Comparison of ENCODE assay signal across 23 cellular contexts in genomic region chr2:51633073-51633472, GRCh38.
"Had no signal": no experiment of that assay in that cellular context is flagged by ENCODE, and none has a peak within 500 bp of the region (broad histone marks: within the 10 kb centered on the region; RNA-seq: fewer than 3 reads in every experiment).

No MANE protein-coding gene starts in this region.

- H3K27ac ChIP-seq: adrenal gland, SJSA1 had no signal

- H3K4me1 ChIP-seq: adrenal gland, SJSA1 had no signal

- H3K36me3 Mint-ChIP-seq: activated CD4-positive, alpha-beta memory T cell treated with anti-CD3 and anti-CD28 coated beads for 36 hours; activated naive CD4-positive, alpha-beta T cell treated with anti-CD3 and anti-CD28 coated beads, Interleukin-2, amount 10 ng/mL, durations not matched to agents 7 days and 5 days; activated naive CD8-positive, alpha-beta T cell treated with anti-CD3 and anti-CD28 coated beads for 36 hours had no signal

- H3K4me1 Mint-ChIP-seq: activated CD4-positive, alpha-beta T cell treated with anti-CD3 and anti-CD28 coated beads, Interleukin-2, amount 10 ng/mL, durations not matched to agents 7 days and 5 days; activated naive CD4-positive, alpha-beta T cell treated with anti-CD3 and anti-CD28 coated beads, Interleukin-2, amount 10 ng/mL, durations not matched to agents 7 days and 5 days; activated naive CD8-positive, alpha-beta T cell treated with anti-CD3 and anti-CD28 coated beads for 36 hours had no signal

- H3K27me3 Mint-ChIP-seq: activated CD4-positive, alpha-beta memory T cell treated with anti-CD3 and anti-CD28 coated beads for 36 hours; activated CD4-positive, alpha-beta T cell treated with anti-CD3 and anti-CD28 coated beads, Interleukin-2, amount 10 ng/mL, durations not matched to agents 7 days and 5 days; activated naive CD4-positive, alpha-beta T cell treated with anti-CD3 and anti-CD28 coated beads, Interleukin-2, amount 10 ng/mL, durations not matched to agents 7 days and 5 days; activated naive CD8-positive, alpha-beta T cell treated with anti-CD3 and anti-CD28 coated beads for 36 hours had no signal

- H3K4me3 Mint-ChIP-seq: activated CD4-positive, alpha-beta memory T cell treated with anti-CD3 and anti-CD28 coated beads for 36 hours; activated CD4-positive, alpha-beta T cell treated with anti-CD3 and anti-CD28 coated beads, Interleukin-2, amount 10 ng/mL, durations not matched to agents 7 days and 5 days; activated naive CD4-positive, alpha-beta T cell treated with anti-CD3 and anti-CD28 coated beads, Interleukin-2, amount 10 ng/mL, durations not matched to agents 7 days and 5 days; activated naive CD8-positive, alpha-beta T cell treated with anti-CD3 and anti-CD28 coated beads for 36 hours; activated T-cell treated with anti-CD3 and anti-CD28 coated beads, Interleukin-2, amount 50 U/mL, for 72 hours; T-helper 1 cell treated with Interleukin-12 subunit alpha and Interleukin-12 subunit beta and Interleukin-4 antibody, amounts not matched to agents 30 μg/mL and 1 μg/mL, for 36 hours had no signal

- H3K36me3 ChIP-seq: adrenal gland, MG63, SJSA1 had no signal

- H3K27ac Mint-ChIP-seq: activated CD4-positive, alpha-beta memory T cell treated with anti-CD3 and anti-CD28 coated beads for 36 hours; activated CD4-positive, alpha-beta T cell treated with anti-CD3 and anti-CD28 coated beads, Interleukin-2, amount 10 ng/mL, durations not matched to agents 7 days and 5 days; activated naive CD4-positive, alpha-beta T cell treated with anti-CD3 and anti-CD28 coated beads, Interleukin-2, amount 10 ng/mL, durations not matched to agents 7 days and 5 days; activated naive CD8-positive, alpha-beta T cell treated with anti-CD3 and anti-CD28 coated beads for 36 hours; activated T-cell treated with anti-CD3 and anti-CD28 coated beads, Interleukin-2, amount 50 U/mL, for 72 hours; activated T-helper 2 cell treated with anti-CD3 and anti-CD28 coated beads, Interferon-gamma antibody, Interleukin-2, Interleukin-4, amounts not matched to agents 10 μg/mL and 5 μg/mL and 100 μg/mL, durations not matched to agents 14 hours and 24 hours and 36 hours; T-helper 1 cell treated with Interleukin-12 subunit alpha and Interleukin-12 subunit beta and Interleukin-4 antibody, amounts not matched to agents 30 μg/mL and 1 μg/mL, for 36 hours had no signal

- H3K9me3 ChIP-seq: adrenal gland, MG63, SJSA1 had no signal

- ATAC-seq: activated T-cell treated with anti-CD3 and anti-CD28 coated beads, Interleukin-2, amount 50 U/mL, for 72 hours; PC-3; SK-N-SH treated with all-trans-retinoic acid at 6 μM for 48 hours had no signal

- H3K27me3 ChIP-seq: adrenal gland, MG63, SJSA1 had no signal

- H3K4me3 ChIP-seq: adrenal gland, MG63, SJSA1 had no signal

- DNase-seq: activated CD4-positive, alpha-beta memory T cell treated with anti-CD3 and anti-CD28 coated beads for 36 hours; activated CD4-positive, alpha-beta T cell treated with anti-CD3 and anti-CD28 coated beads, Interleukin-2, amount 10 ng/mL, durations not matched to agents 7 days and 5 days; activated CD4-positive, CD25-positive, alpha-beta regulatory T cell; activated CD8-positive, alpha-beta memory T cell treated with anti-CD3 and anti-CD28 coated beads for 24 hours; activated gamma-delta T cell treated with Interleukin-2 at 50 U/mL for 16 hours; activated naive CD4-positive, alpha-beta T cell treated with anti-CD3 and anti-CD28 coated beads, Interleukin-2, amount 10 ng/mL, durations not matched to agents 7 days and 5 days; activated naive CD8-positive, alpha-beta T cell treated with anti-CD3 and anti-CD28 coated beads for 36 hours; activated T-cell treated with anti-CD3 and anti-CD28 coated beads, Interleukin-2, amount 50 U/mL, for 72 hours; adrenal gland; anterior cingulate cortex; MG63; NCI-H1105; NCI-H1436; NCI-H187; NCI-H2081; NCI-H510A treated with DMSO at 0.1 percent for 48 hours; PC-3; SHP77; T-helper 9 cell had no signal
